In the genomic region with DNA sequence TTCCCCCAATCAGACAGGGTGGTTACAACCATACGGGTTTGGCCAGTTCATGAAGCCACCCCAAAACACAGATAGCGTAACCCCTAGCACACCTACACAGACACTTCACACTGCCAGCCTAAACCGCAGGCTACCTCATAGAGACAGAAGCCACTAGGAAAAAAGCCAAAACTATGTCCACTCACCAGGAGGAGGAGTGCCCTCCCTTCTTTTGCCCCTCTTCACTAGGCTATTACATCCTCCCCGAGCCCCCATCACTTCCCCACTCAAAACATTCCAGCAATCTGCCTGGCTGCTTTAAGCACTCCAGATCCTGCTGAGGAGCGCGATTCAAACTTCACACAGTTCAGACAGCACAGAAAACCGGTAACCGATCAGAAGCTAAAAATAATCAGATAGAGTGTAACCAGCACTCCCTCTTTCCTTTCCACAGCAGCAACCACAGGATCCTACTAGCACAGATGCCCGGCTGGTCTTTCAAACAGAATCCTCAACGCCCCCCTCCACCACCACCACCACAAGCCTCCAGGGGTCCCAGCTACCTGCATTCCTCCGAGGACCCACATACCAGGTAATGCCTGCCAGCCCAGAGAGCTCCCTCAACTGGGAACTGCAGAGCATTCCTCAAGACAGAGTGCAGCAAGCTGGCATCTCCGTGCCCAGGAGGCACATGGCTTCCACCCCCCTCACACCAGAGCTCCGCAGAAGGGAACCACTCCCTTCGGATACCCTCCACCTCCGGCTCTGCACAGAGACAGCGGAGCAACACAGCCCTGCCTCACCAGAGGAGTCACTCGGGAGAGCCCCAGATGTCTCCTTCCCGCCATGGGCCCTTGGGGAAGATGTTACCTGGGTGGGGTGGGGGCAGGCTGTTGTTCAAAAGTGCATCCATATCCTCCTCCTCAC, we compare ENCODE assay signal across 8 cellular contexts. TPM values are rescaled to one million over a fixed set of nuclear protein-coding genes. Genes with fewer than 3 reads are reported as not detected.
DNase-seq lines count a peak whose midpoint lies in the region; ATAC-seq and TF ChIP-seq lines count a peak whose summit lies in the region.

No MANE protein-coding gene starts in this region.

- ATAC-seq in HG03280 (IDR thresholded peaks at IDR 0.05; ENCODE audit: unreplicated experiment) = no peak
- no peak for ATAC-seq in HG03342 (IDR thresholded peaks at IDR 0.05; ENCODE audit: unreplicated experiment)

- H3K9ac ChIP-seq in parathyroid adenoma = peak overlapping the region; percentile 98

- H3K36me3 ChIP-seq in Caco-2 (ENCODE audit: control insufficient read depth, insufficient read depth, low read length) (peaks cover 10% of the 10 kb centered on the region; the same call in 1 of the 2 replicates), MG63 (peaks cover 53% of the 10 kb centered on the region), parathyroid adenoma (ENCODE audit: control insufficient read depth, insufficient read depth, low read length) (no peaks in the 10 kb centered on the region)

- POLR2A ChIA-PET in Caco-2 (lab: Charles Lee) = interaction anchor here (0.7 to 1.4 kb wide), 4 partner anchors 72 to 247 kb away, joined by 3 to 24 read pairs (median 3); a partner anchor contains a TSS

- peak overlapping the region; percentile 98 for H3K27ac ChIP-seq in parathyroid adenoma

- H3K4me2 ChIP-seq in parathyroid adenoma (ENCODE audit: low read length) = peak overlapping the region; percentile 98

- H3K27me3 ChIP-seq in Caco-2 (replicated peaks; ENCODE audit: control insufficient read depth, insufficient read depth, low read length) (no peaks in the 10 kb centered on the region), MG63 (no peaks in the 10 kb centered on the region), parathyroid adenoma (ENCODE audit: control insufficient read depth, insufficient read depth, low read length) (no peaks in the 10 kb centered on the region)

- TF ChIP-seq CTCF in Caco-2 (IDR thresholded peaks at IDR 0.05; ENCODE audit: insufficient read depth in 1 of 2, low read depth in 1 of 2, low read length in 1 of 2, severe bottlenecking in 1 of 2, unreplicated experiment in 1 of 2) = no peak
- TF ChIP-seq CTCF in parathyroid adenoma (IDR thresholded peaks at IDR 0.05) = no peak

- BruUV-seq in Caco-2 (replicated peaks; lab: Mats Ljungman, UMichigan) = TSS peak; percentile 42

- H2AFZ ChIP-seq in parathyroid adenoma = no peak overlapping the region

- no peaks in the 10 kb centered on the region for H3K27me3 Mint-ChIP-seq in Caco-2 (ENCODE audit: insufficient read depth, unreplicated experiment)
- H3K27me3 Mint-ChIP-seq in activated naive CD4-positive, alpha-beta T cell treated with anti-CD3 and anti-CD28 coated beads for 36 hours (ENCODE audit: low read depth) = no peaks in the 10 kb centered on the region

- H3K9me3 Mint-ChIP-seq in Caco-2 (ENCODE audit: unreplicated experiment) = no peaks in the 10 kb centered on the region
- H3K9me3 Mint-ChIP-seq in activated naive CD4-positive, alpha-beta T cell treated with anti-CD3 and anti-CD28 coated beads for 36 hours = no peaks in the 10 kb centered on the region

- DNase-seq in Caco-2 (peak in 1 of 2 experiments; percentile 25), MG63 (peak; percentile 23), head of caudate nucleus (peak in 41 of 42 donors; percentile 44 to 91 (median 69)), NCI-H2196 treated with DMSO at 0.1 percent for 48 hours (lab: John Stamatoyannopoulos, UW; ENCODE audit: unreplicated experiment) (no peak)
- DNase-seq in activated naive CD4-positive, alpha-beta T cell treated with anti-CD3 and anti-CD28 coated beads for 36 hours = peak; percentile 81

- CTCF ChIA-PET in Caco-2 (lab: Charles Lee) = interaction anchor here (1.1 kb wide), 1 partner anchor 38 kb away, joined by 3 read pairs; a partner anchor contains a TSS
- CTCF ChIA-PET in activated naive CD4-positive, alpha-beta T cell treated with anti-CD3 and anti-CD28 coated beads for 36 hours (lab: Charles Lee) = interaction anchor here (0.5 to 1.3 kb wide), 4 partner anchors 35 to 246 kb away, joined by 3 to 4 read pairs (median 3); a partner anchor contains a TSS

- peaks cover 21% of the 10 kb centered on the region for H3K4me1 Mint-ChIP-seq in Caco-2 (ENCODE audit: low read depth, unreplicated experiment)
- H3K4me1 Mint-ChIP-seq in activated naive CD4-positive, alpha-beta T cell treated with anti-CD3 and anti-CD28 coated beads for 36 hours (ENCODE audit: low read depth) = peaks cover 46% of the 10 kb centered on the region

- intact Hi-C loops in Caco-2 (cut with micrococcal nuclease; ENCODE audit: unreplicated experiment) = loop anchor here (5.0 kb wide), 1 partner anchor 38 kb away; a partner anchor contains a TSS
- intact Hi-C loops in activated naive CD4-positive, alpha-beta T cell treated with anti-CD3 and anti-CD28 coated beads for 36 hours (cut with micrococcal nuclease) = loop anchor here (2.0 to 5.0 kb wide), 5 partner anchors 31 to 268 kb away; no protein-coding TSS in a partner anchor
- intact Hi-C loops in head of caudate nucleus (cut with DNase I) = no loop called here

- no peak overlapping the region for H3K4me3 Mint-ChIP-seq in Caco-2 (ENCODE audit: unreplicated experiment)
- no peak overlapping the region for H3K4me3 Mint-ChIP-seq in activated naive CD4-positive, alpha-beta T cell treated with anti-CD3 and anti-CD28 coated beads for 36 hours

- H3K4me1 ChIP-seq in Caco-2 = peaks cover 30% of the 10 kb centered on the region
- peaks cover 34% of the 10 kb centered on the region for H3K4me1 ChIP-seq in parathyroid adenoma

- H3K79me2 ChIP-seq in parathyroid adenoma = peaks cover 52% of the 10 kb centered on the region

- H3K4me3 ChIP-seq in Caco-2 (ENCODE audit: low read depth, low read length) (peak overlapping the region; percentile 86), MG63 (peak overlapping the region; percentile 76), parathyroid adenoma (ENCODE audit: low read depth, low read length) (peak overlapping the region; percentile 80)

- H3K36me3 Mint-ChIP-seq in Caco-2 (ENCODE audit: insufficient read depth, unreplicated experiment) = peaks cover 51% of the 10 kb centered on the region
- H3K36me3 Mint-ChIP-seq in activated naive CD4-positive, alpha-beta T cell treated with anti-CD3 and anti-CD28 coated beads for 36 hours (ENCODE audit: low read depth) = peaks cover 45% of the 10 kb centered on the region

- peak overlapping the region; percentile 50 for H3K27ac Mint-ChIP-seq in Caco-2 (ENCODE audit: unreplicated experiment)
- H3K27ac Mint-ChIP-seq in activated naive CD4-positive, alpha-beta T cell treated with anti-CD3 and anti-CD28 coated beads for 36 hours = peak overlapping the region; percentile 95

- H3K9me3 ChIP-seq in Caco-2 (no peaks in the 10 kb centered on the region), MG63 (no peaks in the 10 kb centered on the region; the same call in 1 of the 2 replicates), parathyroid adenoma (ENCODE audit: control insufficient read depth, low read length) (no peaks in the 10 kb centered on the region)

RNA-seq across cellular contexts. Expression of a gene that starts 1.5 kb away (rescaled TPM):
- total RNA-seq in Caco-2 (2022) = 223 and 229 TPM in 2 replicates
- total RNA-seq in MG63 (2014; rRNA removed; shearing (Covaris generic); ENCODE audit: low replicate concordance) = 155 and 166 TPM in 2 replicates
- total RNA-seq in activated naive CD4-positive, alpha-beta T cell treated with anti-CD3 and anti-CD28 coated beads for 36 hours = 100 to 1,000 TPM; 232 to 245 TPM

RNA-seq across cellular contexts. Expression of a gene that starts 30.1 kb away (rescaled TPM):
- total RNA-seq in Caco-2 (2022) = 0.19 and 0.20 TPM in 2 replicates
- total RNA-seq in MG63 (2014; rRNA removed; shearing (Covaris generic); ENCODE audit: low replicate concordance) = 0.03 TPM in 1 of 2 replicates, not detected in the other
- total RNA-seq in activated naive CD4-positive, alpha-beta T cell treated with anti-CD3 and anti-CD28 coated beads for 36 hours = 1 to 10 TPM; 1.7 to 2.2 TPM

RNA-seq across cellular contexts. Expression of a gene that starts 37.6 kb away (rescaled TPM):
- 145 and 157 TPM in 2 replicates for total RNA-seq in Caco-2 (2022)
- total RNA-seq in MG63 (2014; rRNA removed; shearing (Covaris generic); ENCODE audit: low replicate concordance) = 64.5 and 90.4 TPM in 2 replicates
- 10 to 100 TPM; 61.3 to 62.9 TPM for total RNA-seq in activated naive CD4-positive, alpha-beta T cell treated with anti-CD3 and anti-CD28 coated beads for 36 hours

RNA-seq across cellular contexts. Expression of a gene that starts 41.6 kb away (rescaled TPM):
- 0.73 and 1.3 TPM in 2 replicates for total RNA-seq in Caco-2 (2022)
- total RNA-seq in MG63 (2014; rRNA removed; shearing (Covaris generic); ENCODE audit: low replicate concordance) = not detected in 2 replicates
- total RNA-seq in activated naive CD4-positive, alpha-beta T cell treated with anti-CD3 and anti-CD28 coated beads for 36 hours = 1 to 10 TPM; 2.3 to 2.4 TPM

RNA-seq across cellular contexts. Expression of a gene that starts 49.8 kb away (rescaled TPM):
- 0.48 and 0.53 TPM in 2 replicates for total RNA-seq in Caco-2 (2022)
- total RNA-seq in MG63 (2014; rRNA removed; shearing (Covaris generic); ENCODE audit: low replicate concordance) = 6.1 and 13.2 TPM in 2 replicates
- total RNA-seq in activated naive CD4-positive, alpha-beta T cell treated with anti-CD3 and anti-CD28 coated beads for 36 hours = 1 to 10 TPM; 8.0 to 9.0 TPM
